In genomic region chr20:62999580-62999979, GRCh38 we compare ENCODE assay signal across 24 cellular contexts. TPM values are rescaled to one million over a fixed set of nuclear protein-coding genes. Genes with fewer than 3 reads are reported as not detected.
DNase-seq lines count a peak whose midpoint lies in the region; ATAC-seq, FAIRE-seq and TF ChIP-seq lines count a peak whose summit lies in the region.
"Had no signal": no experiment of that assay in that cellular context is flagged by ENCODE, and none has a peak within 500 bp of the region (broad histone marks: within the 10 kb centered on the region; RNA-seq: fewer than 3 reads in every experiment).

No MANE protein-coding gene starts in this region.

- H3K4me1 Mint-ChIP-seq in activated naive CD8-positive, alpha-beta T cell treated with anti-CD3 and anti-CD28 coated beads, Interleukin-2, amount 10 ng/mL, durations not matched to agents 7 days and 5 days: peaks cover 11% of the 10 kb centered on the region
- H3K4me1 Mint-ChIP-seq in activated naive CD8-positive, alpha-beta T cell treated with anti-CD3 and anti-CD28 coated beads, Interleukin-2, amount 50 U/mL, for 24 hours: peaks cover 2% of the 10 kb centered on the region
- H3K4me1 Mint-ChIP-seq in stimulated activated naive B cell treated with anti-CD40 and anti-IgM and Interleukin-4, amounts not matched to agents 10 μg/mL and 1 μg/mL and 100 μg/mL, for 72 hours: peaks cover 5 to 9% of the 10 kb centered on the region in 2 donors

- no peak for DNase-seq in activated naive CD8-positive, alpha-beta T cell treated with anti-CD3 and anti-CD28 coated beads, Interleukin-2, amount 10 ng/mL, durations not matched to agents 7 days and 5 days
- DNase-seq in activated naive CD8-positive, alpha-beta T cell treated with anti-CD3 and anti-CD28 coated beads, Interleukin-2, amount 50 U/mL, for 24 hours: no peak
- peak; percentile 39 for DNase-seq in UCSD-AML1 (lab: John Stamatoyannopoulos, UW; ENCODE audit: unreplicated experiment)
- no peak for DNase-seq in urothelium cell line (ENCODE audit: low spot score)
- DNase-seq in stimulated activated naive B cell treated with anti-CD40 and anti-IgM and Interleukin-4, amounts not matched to agents 10 μg/mL and 1 μg/mL and 100 μg/mL, for 72 hours: no peak
- DNase-seq: Calu3; CD4-positive, CD25-positive, alpha-beta regulatory T cell; DMS79 treated with DMSO at 0.1 percent for 48 hours; GF-D8; Karpas-422; NCI-H1694; NCI-H2107; NCI-H226; NCI-H526 treated with DMSO at 0.1 percent for 48 hours; NK-92 treated with Interleukin-12 subunit alpha and Interleukin-12 subunit beta, amount 100 ng/mL, for 24 hours; SHP77; T-helper 17 cell had no signal

- no peaks in the 10 kb centered on the region for H3K9me3 ChIP-seq in Loucy (ENCODE audit: insufficient read depth, low read depth, low read length)

- H3K27me3 ChIP-seq in Loucy (ENCODE audit: insufficient read depth, low read length, poor library complexity, severe bottlenecking): peaks cover 2% of the 10 kb centered on the region

- no peak overlapping the region for H3K27ac Mint-ChIP-seq in activated naive CD8-positive, alpha-beta T cell treated with anti-CD3 and anti-CD28 coated beads, Interleukin-2, amount 10 ng/mL, durations not matched to agents 7 days and 5 days
- H3K27ac Mint-ChIP-seq in activated naive CD8-positive, alpha-beta T cell treated with anti-CD3 and anti-CD28 coated beads, Interleukin-2, amount 50 U/mL, for 24 hours: no peak overlapping the region
- no peak overlapping the region for H3K27ac Mint-ChIP-seq in stimulated activated naive B cell treated with anti-CD40 and anti-IgM and Interleukin-4, amounts not matched to agents 10 μg/mL and 1 μg/mL and 100 μg/mL, for 72 hours
- H3K27ac Mint-ChIP-seq: CD4-positive, CD25-positive, alpha-beta regulatory T cell; T-helper 17 cell had no signal

- H3K4me1 ChIP-seq in Loucy (ENCODE audit: insufficient read depth, low read length, poor library complexity, severe bottlenecking): peaks cover 50% of the 10 kb centered on the region

- peak overlapping the region; percentile 38 for H2AFZ ChIP-seq in Loucy (ENCODE audit: low read length)

- H3K4me2 ChIP-seq in Loucy (ENCODE audit: low read depth, low read length, poor library complexity, severe bottlenecking): peak overlapping the region; percentile 69

- H3K4me3 Mint-ChIP-seq in activated naive CD8-positive, alpha-beta T cell treated with anti-CD3 and anti-CD28 coated beads, Interleukin-2, amount 10 ng/mL, durations not matched to agents 7 days and 5 days: no peak overlapping the region
- H3K4me3 Mint-ChIP-seq in activated naive CD8-positive, alpha-beta T cell treated with anti-CD3 and anti-CD28 coated beads, Interleukin-2, amount 50 U/mL, for 24 hours: no peak overlapping the region
- H3K4me3 Mint-ChIP-seq in stimulated activated naive B cell treated with anti-CD40 and anti-IgM and Interleukin-4, amounts not matched to agents 10 μg/mL and 1 μg/mL and 100 μg/mL, for 72 hours: no peak overlapping the region
- H3K4me3 Mint-ChIP-seq: CD4-positive, CD25-positive, alpha-beta regulatory T cell; T-helper 17 cell had no signal

- peak; percentile 83 for FAIRE-seq in urothelium cell line (lab: Jason Lieb, UNC)
- FAIRE-seq: A204.1, H1 had no signal

- H3K9me3 Mint-ChIP-seq in activated naive CD8-positive, alpha-beta T cell treated with anti-CD3 and anti-CD28 coated beads, Interleukin-2, amount 10 ng/mL, durations not matched to agents 7 days and 5 days: no peaks in the 10 kb centered on the region
- no peaks in the 10 kb centered on the region for H3K9me3 Mint-ChIP-seq in activated naive CD8-positive, alpha-beta T cell treated with anti-CD3 and anti-CD28 coated beads, Interleukin-2, amount 50 U/mL, for 24 hours
- no peaks in the 10 kb centered on the region for H3K9me3 Mint-ChIP-seq in stimulated activated naive B cell treated with anti-CD40 and anti-IgM and Interleukin-4, amounts not matched to agents 10 μg/mL and 1 μg/mL and 100 μg/mL, for 72 hours
- H3K9me3 Mint-ChIP-seq: CD4-positive, CD25-positive, alpha-beta regulatory T cell had no signal

- no peak for TF ChIP-seq CTCF in Loucy (conservative IDR thresholded peaks at IDR 0.05; ENCODE audit: low read length)

- H4K20me1 ChIP-seq in Loucy (ENCODE audit: insufficient read depth, low read length, poor library complexity, severe bottlenecking): peaks cover 6% of the 10 kb centered on the region

- POLR2A ChIA-PET in activated naive CD8-positive, alpha-beta T cell treated with anti-CD3 and anti-CD28 coated beads, Interleukin-2, amount 10 ng/mL, durations not matched to agents 7 days and 5 days (lab: Charles Lee): interaction anchor here (1.0 kb wide), 1 partner anchor 21 kb away, joined by 4 read pairs; no protein-coding TSS in a partner anchor

- peak overlapping the region; percentile 62 for H3K4me3 ChIP-seq in Loucy (ENCODE audit: low read length, poor library complexity, severe bottlenecking)

- ATAC-seq in activated naive CD8-positive, alpha-beta T cell treated with anti-CD3 and anti-CD28 coated beads, Interleukin-2, amount 10 ng/mL, durations not matched to agents 7 days and 5 days (ENCODE audit: low read depth): peak; percentile 71
- ATAC-seq in activated naive CD8-positive, alpha-beta T cell treated with anti-CD3 and anti-CD28 coated beads, Interleukin-2, amount 50 U/mL, for 24 hours: no peak
- ATAC-seq in HG03342 (IDR thresholded peaks at IDR 0.05; ENCODE audit: unreplicated experiment) (no peak), GM18909 (IDR thresholded peaks at IDR 0.05; ENCODE audit: poor library complexity, unreplicated experiment) (no peak)
- no peak for ATAC-seq in stimulated activated naive B cell treated with anti-CD40 and anti-IgM and Interleukin-4, amounts not matched to agents 10 μg/mL and 1 μg/mL and 100 μg/mL, for 72 hours (replicated peaks)
- ATAC-seq: Panc1, SK-N-SH treated with all-trans-retinoic acid at 6 μM for 48 hours, T-helper 17 cell had no signal

- no peaks in the 10 kb centered on the region for H3K36me3 Mint-ChIP-seq in activated naive CD8-positive, alpha-beta T cell treated with anti-CD3 and anti-CD28 coated beads, Interleukin-2, amount 10 ng/mL, durations not matched to agents 7 days and 5 days
- H3K36me3 Mint-ChIP-seq in activated naive CD8-positive, alpha-beta T cell treated with anti-CD3 and anti-CD28 coated beads, Interleukin-2, amount 50 U/mL, for 24 hours (ENCODE audit: low read depth): no peaks in the 10 kb centered on the region
- no peaks in the 10 kb centered on the region for H3K36me3 Mint-ChIP-seq in stimulated activated naive B cell treated with anti-CD40 and anti-IgM and Interleukin-4, amounts not matched to agents 10 μg/mL and 1 μg/mL and 100 μg/mL, for 72 hours
- H3K36me3 Mint-ChIP-seq: CD4-positive, CD25-positive, alpha-beta regulatory T cell had no signal

- H3F3A ChIP-seq in Loucy (ENCODE audit: low read depth): peaks cover 10% of the 10 kb centered on the region; the same call in 1 of the 2 replicates

- H3K79me2 ChIP-seq in Loucy (ENCODE audit: insufficient read depth, low read length): peaks cover 33% of the 10 kb centered on the region

- H3K9ac ChIP-seq in Loucy (ENCODE audit: low read depth, low read length, poor library complexity, severe bottlenecking): peak overlapping the region; percentile 57

- H3K27me3 Mint-ChIP-seq in activated naive CD8-positive, alpha-beta T cell treated with anti-CD3 and anti-CD28 coated beads, Interleukin-2, amount 10 ng/mL, durations not matched to agents 7 days and 5 days: peaks cover 50% of the 10 kb centered on the region
- H3K27me3 Mint-ChIP-seq in activated naive CD8-positive, alpha-beta T cell treated with anti-CD3 and anti-CD28 coated beads, Interleukin-2, amount 50 U/mL, for 24 hours: peaks cover 64% of the 10 kb centered on the region
- peaks cover 80 to 93% of the 10 kb centered on the region in 2 donors for H3K27me3 Mint-ChIP-seq in stimulated activated naive B cell treated with anti-CD40 and anti-IgM and Interleukin-4, amounts not matched to agents 10 μg/mL and 1 μg/mL and 100 μg/mL, for 72 hours

- no peaks in the 10 kb centered on the region for H3K9me2 ChIP-seq in Loucy (replicated peaks; ENCODE audit: low read depth, low read length)

- no peaks in the 10 kb centered on the region for H3K36me3 ChIP-seq in Loucy (ENCODE audit: insufficient read depth, low read length)

RNA-seq across cellular contexts. Expression of gene BHLHE23, which starts 7.2 kb away (rescaled TPM):
- not detected for total RNA-seq in activated naive CD8-positive, alpha-beta T cell treated with anti-CD3 and anti-CD28 coated beads, Interleukin-2, amount 10 ng/mL, durations not matched to agents 7 days and 5 days
- total RNA-seq: Calu3; CD4-positive, CD25-positive, alpha-beta regulatory T cell; T-helper 17 cell had no signal

RNA-seq across cellular contexts. Expression of gene SLC17A9, which starts 47.1 kb away (rescaled TPM):
- 10 to 100 TPM; 40.9 to 43.5 TPM for total RNA-seq in activated naive CD8-positive, alpha-beta T cell treated with anti-CD3 and anti-CD28 coated beads, Interleukin-2, amount 10 ng/mL, durations not matched to agents 7 days and 5 days
